In genomic region chr10:102800601-102801335, GRCh38 we compare ENCODE assay signal across 12 cellular contexts. TPM values are rescaled to one million over a fixed set of nuclear protein-coding genes. Genes with fewer than 3 reads are reported as not detected.
DNase-seq lines count a peak whose midpoint lies in the region; ATAC-seq and TF ChIP-seq lines count a peak whose summit lies in the region.
"Had no signal": no experiment of that assay in that cellular context is flagged by ENCODE, and none has a peak within 500 bp of the region (broad histone marks: within the 10 kb centered on the region; RNA-seq: fewer than 3 reads in every experiment).

No MANE protein-coding gene starts in this region.

- H3K27ac ChIP-seq in heart left ventricle (peak overlapping the region; percentile 70 to 93 (median 84)), esophagus (ENCODE audit: low read depth in 2 of 2, low read length in 1 of 2) (peak overlapping the region; percentile 46 to 73), vagina (peak overlapping the region; percentile 82)

- H3K4me1 Mint-ChIP-seq in nephron: peaks cover 60% of the 10 kb centered on the region

- no peaks in the 10 kb centered on the region for H3K9me3 ChIP-seq in heart left ventricle
- no peaks in the 10 kb centered on the region for H3K9me3 ChIP-seq in esophagus (ENCODE audit: control insufficient read depth in 2 of 2, insufficient read depth in 1 of 2, low read depth in 1 of 2, low read length in 1 of 2)
- H3K9me3 ChIP-seq in vagina: no peaks in the 10 kb centered on the region

- TF ChIP-seq CTCF in heart left ventricle (IDR thresholded peaks at IDR 0.05) (no peak), nephron (IDR thresholded peaks at IDR 0.05; ENCODE audit: unreplicated experiment in 3 of 3) (no peak), vagina (IDR thresholded peaks at IDR 0.05) (no peak)

- H3K36me3 Mint-ChIP-seq in nephron (ENCODE audit: low read depth): peaks cover 53% of the 10 kb centered on the region

- ATAC-seq in heart left ventricle (peak in 1 of 4 donors; percentile 1), GM21515 (IDR thresholded peaks at IDR 0.05; ENCODE audit: unreplicated experiment) (no peak)
- ATAC-seq: activated CD4-positive, CD25-positive, alpha-beta regulatory T cell treated with anti-CD3 and anti-CD28 coated beads, Interleukin-2, amount 50 U/mL, for 24 hours had no signal

- H3K36me3 ChIP-seq in heart left ventricle (peaks cover 0 to 52% (median 29%) of the 10 kb centered on the region in 9 donors), esophagus (ENCODE audit: control insufficient read depth in 2 of 2, insufficient read depth in 2 of 2, low read length in 1 of 2) (peaks cover 0 to 12% of the 10 kb centered on the region in 2 donors), vagina (peaks cover 0 to 3% of the 10 kb centered on the region in 2 donors)

- DNase-seq in heart left ventricle (no peak), cardiac septum (ENCODE audit: low spot score) (no peak), vagina (ENCODE audit: extremely low spot score in 2 of 2) (no peak), NCI-H1930 (lab: John Stamatoyannopoulos, UW) (no peak), KBM-7 (no peak)
- DNase-seq: NCI-H2081 treated with DMSO at 0.1 percent for 48 hours had no signal

- H3K4me3 Mint-ChIP-seq in nephron: no peak overlapping the region

- intact Hi-C loops in heart left ventricle (cut with DNase I): loop anchor here in 2 of 10 donors (5.0 to 10.0 kb wide), 2 partner anchors 48 to 56 kb away; partner anchors contain the start of gene WBP1L (in 1 of the 2)
- intact Hi-C loops in cardiac septum (cut with DNase I): loop anchor here (2.0 kb wide), 1 partner anchor 50 kb away; no protein-coding TSS in a partner anchor
- intact Hi-C loops in vagina (cut with DNase I): no loop called here

- WGBS in heart left ventricle, 4 donors: 52 to 64% (median 58%) methylated on average over 10 of the region's 10 CpGs
- 62 to 75% methylated on average over 10 of the region's 10 CpGs for WGBS in esophagus, 2 donors

- H3K27ac Mint-ChIP-seq in nephron: peak overlapping the region; percentile 31 to 97 (median 83)

- in situ Hi-C loops in KBM-7 (cut with MboI; ENCODE audit: low pct_unique_long_range_greater_than_20kb, low sequenced_read_pairs): no loop called here

- H3K27me3 ChIP-seq in heart left ventricle: no peaks in the 10 kb centered on the region
- no peaks in the 10 kb centered on the region for H3K27me3 ChIP-seq in esophagus (ENCODE audit: control insufficient read depth in 1 of 2, insufficient read depth in 2 of 2, low read length in 2 of 2)
- no peaks in the 10 kb centered on the region for H3K27me3 ChIP-seq in vagina

- peaks cover 3% of the 10 kb centered on the region for H3K27me3 Mint-ChIP-seq in nephron (ENCODE audit: low read depth)

- H3K9me3 Mint-ChIP-seq in nephron: no peaks in the 10 kb centered on the region

- H3K4me3 ChIP-seq in heart left ventricle: no peak overlapping the region
- H3K4me3 ChIP-seq in esophagus (ENCODE audit: low read depth in 1 of 2, low read length in 2 of 2): no peak overlapping the region
- no peak overlapping the region for H3K4me3 ChIP-seq in vagina

- TF ChIP-seq POLR2A in heart left ventricle (IDR thresholded peaks at IDR 0.05) (no peak), vagina (IDR thresholded peaks at IDR 0.05) (no peak)

- H3K4me1 ChIP-seq in heart left ventricle: peaks cover 17 to 82% (median 71%) of the 10 kb centered on the region in 12 donors
- H3K4me1 ChIP-seq in esophagus (ENCODE audit: control insufficient read depth in 2 of 2, insufficient read depth in 2 of 2, low read length in 1 of 2): peaks cover 0 to 7% of the 10 kb centered on the region in 2 donors
- H3K4me1 ChIP-seq in vagina: peaks cover 76% of the 10 kb centered on the region

RNA-seq across cellular contexts. Expression of gene CYP17A1, which starts 36.4 kb away (rescaled TPM):
- under 1 TPM in 1 of 9 donors, not detected in 8; 0.25 TPM for total RNA-seq in heart left ventricle
- polyA plus RNA-seq in heart left ventricle: not detected
- not detected for total RNA-seq in cardiac septum
- polyA plus RNA-seq in esophagus: under 1 TPM in 1 of 2 donors, not detected in 1; 0.71 TPM
- total RNA-seq in vagina: 43.2 TPM
- total RNA-seq: fibroblast of villous mesenchyme, HT1080 had no signal

RNA-seq across cellular contexts. Expression of gene BORCS7, which starts 53.3 kb away (rescaled TPM):
- 10 to 100 TPM; 11.5 to 29.3 (median 16.9) TPM for total RNA-seq in heart left ventricle
- 10 to 100 TPM; 15.4 to 32.9 TPM for polyA plus RNA-seq in heart left ventricle
- 15.8 TPM for total RNA-seq in cardiac septum
- polyA plus RNA-seq in esophagus: 10 to 100 TPM; 12.3 to 14.5 TPM
- 36.6 TPM for total RNA-seq in vagina

RNA-seq across cellular contexts. Expression of gene WBP1L, which starts 57.0 kb away (rescaled TPM):
- total RNA-seq in heart left ventricle: 10 to 100 TPM; 18.5 to 75.1 (median 27.6) TPM
- 10 to 100 TPM; 10.7 to 28.5 TPM for polyA plus RNA-seq in heart left ventricle
- 19.2 TPM for total RNA-seq in cardiac septum
- polyA plus RNA-seq in esophagus: 10 to 100 TPM; 13.4 to 17.1 TPM
- 80.8 TPM for total RNA-seq in vagina

Comparison
In these comparisons a context has a peak if more than half of its experiments do, and no peak if none do; other contexts are left out.
1. RNA of gene CYP17A1, which starts 36.4 kb away (total RNA-seq): 43.2 TPM in vagina (single experiment); not detected in cardiac septum (single experiment) and 0.25 TPM in heart left ventricle; every median in the first group is over 10 times any median in the second.
2. Peak in every context shown above with its lines, with median percentiles within 50 percentile points of each other: H3K27ac ChIP-seq.